In genomic region chr2:231927566-231927890, GRCh38 we compare ENCODE assay signal across 20 cellular contexts. TPM values are rescaled to one million over a fixed set of nuclear protein-coding genes. Genes with fewer than 3 reads are reported as not detected.
A peak's percentile ranks its signal among the peaks of the same experiment; 100 is the strongest.
DNase-seq lines count a peak whose midpoint lies in the region; ATAC-seq, FAIRE-seq and TF ChIP-seq lines count a peak whose summit lies in the region.
"Had no signal": no experiment of that assay in that cellular context is flagged by ENCODE, and none has a peak within 500 bp of the region (broad histone marks: within the 10 kb centered on the region; RNA-seq: fewer than 3 reads in every experiment).

No MANE protein-coding gene starts in this region.

- no peak overlapping the region for H3K4me3 ChIP-seq in sigmoid colon
- H3K4me3 ChIP-seq: prostate gland had no signal

- H3K27ac Mint-ChIP-seq in activated CD4-positive, alpha-beta memory T cell treated with anti-CD3 and anti-CD28 coated beads, Interleukin-2, amount 10 ng/mL, durations not matched to agents 7 days and 5 days: no peak overlapping the region
- no peak overlapping the region for H3K27ac Mint-ChIP-seq in activated CD4-positive, alpha-beta memory T cell treated with anti-CD3 and anti-CD28 coated beads for 36 hours
- H3K27ac Mint-ChIP-seq in T-cell: peak overlapping the region in 1 of 2 donors; percentile 34

- CTCF ChIA-PET in activated CD4-positive, alpha-beta memory T cell treated with anti-CD3 and anti-CD28 coated beads, Interleukin-2, amount 10 ng/mL, durations not matched to agents 7 days and 5 days (lab: Charles Lee): interaction anchor here (3.6 to 3.8 kb wide), 2 partner anchors 215 to 363 kb away, joined by 16 to 22 read pairs; no protein-coding TSS in a partner anchor
- CTCF ChIA-PET in activated CD4-positive, alpha-beta memory T cell treated with anti-CD3 and anti-CD28 coated beads for 36 hours (lab: Charles Lee): interaction anchor here (0.8 to 8.6 kb wide), 4 partner anchors 18 to 365 kb away, joined by 3 to 127 read pairs (median 4); no protein-coding TSS in a partner anchor
- CTCF ChIA-PET in T-cell (lab: Charles Lee): no interaction called here

- no peaks in the 10 kb centered on the region for H3K36me3 ChIP-seq in sigmoid colon
- H3K36me3 ChIP-seq: brain microvascular endothelial cell, gastroesophageal sphincter, prostate gland had no signal

- WGBS in sigmoid colon, 2 donors: 63 to 67% methylated on average over 10 of the region's 10 CpGs

- no peak overlapping the region for H3K27ac ChIP-seq in sigmoid colon
- H3K27ac ChIP-seq: brain microvascular endothelial cell, epithelial cell of prostate, gastroesophageal sphincter, prostate gland had no signal

- intact Hi-C loops in activated CD4-positive, alpha-beta memory T cell treated with anti-CD3 and anti-CD28 coated beads for 36 hours (cut with micrococcal nuclease): loop anchor here (2.0 to 5.0 kb wide), 2 partner anchors 211 to 305 kb away; no protein-coding TSS in a partner anchor
- intact Hi-C loops in sigmoid colon (cut with DNase I): no loop called here

- no peaks in the 10 kb centered on the region for H3K36me3 Mint-ChIP-seq in activated CD4-positive, alpha-beta memory T cell treated with anti-CD3 and anti-CD28 coated beads, Interleukin-2, amount 10 ng/mL, durations not matched to agents 7 days and 5 days (ENCODE audit: low read depth)
- H3K36me3 Mint-ChIP-seq in activated CD4-positive, alpha-beta memory T cell treated with anti-CD3 and anti-CD28 coated beads for 36 hours: no peaks in the 10 kb centered on the region
- H3K36me3 Mint-ChIP-seq in T-cell: no peaks in the 10 kb centered on the region

- H3K27me3 Mint-ChIP-seq in activated CD4-positive, alpha-beta memory T cell treated with anti-CD3 and anti-CD28 coated beads, Interleukin-2, amount 10 ng/mL, durations not matched to agents 7 days and 5 days: peaks cover 48% of the 10 kb centered on the region
- peaks cover 52% of the 10 kb centered on the region for H3K27me3 Mint-ChIP-seq in activated CD4-positive, alpha-beta memory T cell treated with anti-CD3 and anti-CD28 coated beads for 36 hours
- H3K27me3 Mint-ChIP-seq in T-cell: peaks cover 39 to 57% of the 10 kb centered on the region in 2 donors

- TF ChIP-seq EP300 in sigmoid colon (IDR thresholded peaks at IDR 0.05): no peak

- FAIRE-seq in GM12892 (lab: Jason Lieb, UNC): no peak
- no peak for FAIRE-seq in RCC 7860 (lab: Jason Lieb, UNC)
- FAIRE-seq: small intestine had no signal

- no peak for ATAC-seq in T-cell (replicated peaks in 1 of 4)
- ATAC-seq: gastroesophageal sphincter had no signal

- no peak overlapping the region for H3K4me3 Mint-ChIP-seq in activated CD4-positive, alpha-beta memory T cell treated with anti-CD3 and anti-CD28 coated beads, Interleukin-2, amount 10 ng/mL, durations not matched to agents 7 days and 5 days
- no peak overlapping the region for H3K4me3 Mint-ChIP-seq in activated CD4-positive, alpha-beta memory T cell treated with anti-CD3 and anti-CD28 coated beads for 36 hours
- peak overlapping the region in 2 of 3 donors; percentile 49 to 77 for H3K4me3 Mint-ChIP-seq in T-cell

- TF ChIP-seq POLR2A in sigmoid colon (IDR thresholded peaks at IDR 0.05) (no peak), GM12892 (IDR thresholded peaks at IDR 0.05; ENCODE audit: low read depth, low read length) (no peak)

- H3K27me3 ChIP-seq in sigmoid colon: peaks cover 15 to 72% (median 44%) of the 10 kb centered on the region in 3 donors

- H3K4me1 ChIP-seq in sigmoid colon: peaks cover 0 to 29% (median 20%) of the 10 kb centered on the region in 4 donors

- POLR2A ChIA-PET in activated CD4-positive, alpha-beta memory T cell treated with anti-CD3 and anti-CD28 coated beads, Interleukin-2, amount 10 ng/mL, durations not matched to agents 7 days and 5 days (lab: Charles Lee): no interaction called here
- POLR2A ChIA-PET in activated CD4-positive, alpha-beta memory T cell treated with anti-CD3 and anti-CD28 coated beads for 36 hours (lab: Charles Lee): no interaction called here
- POLR2A ChIA-PET in T-cell (lab: Charles Lee): no interaction called here

- no peak for TF ChIP-seq CTCF in sigmoid colon (IDR thresholded peaks at IDR 0.05)

- no peaks in the 10 kb centered on the region for H3K9me3 Mint-ChIP-seq in activated CD4-positive, alpha-beta memory T cell treated with anti-CD3 and anti-CD28 coated beads, Interleukin-2, amount 10 ng/mL, durations not matched to agents 7 days and 5 days
- H3K9me3 Mint-ChIP-seq in activated CD4-positive, alpha-beta memory T cell treated with anti-CD3 and anti-CD28 coated beads for 36 hours: no peaks in the 10 kb centered on the region
- no peaks in the 10 kb centered on the region for H3K9me3 Mint-ChIP-seq in T-cell

- H3K4me1 Mint-ChIP-seq in activated CD4-positive, alpha-beta memory T cell treated with anti-CD3 and anti-CD28 coated beads, Interleukin-2, amount 10 ng/mL, durations not matched to agents 7 days and 5 days: peaks cover 12% of the 10 kb centered on the region
- H3K4me1 Mint-ChIP-seq in activated CD4-positive, alpha-beta memory T cell treated with anti-CD3 and anti-CD28 coated beads for 36 hours (ENCODE audit: low read depth): peaks cover 10% of the 10 kb centered on the region
- peaks cover 9 to 24% (median 11%) of the 10 kb centered on the region in 3 donors for H3K4me1 Mint-ChIP-seq in T-cell

- peak; percentile 12 for DNase-seq in activated CD4-positive, alpha-beta memory T cell treated with anti-CD3 and anti-CD28 coated beads, Interleukin-2, amount 10 ng/mL, durations not matched to agents 7 days and 5 days
- DNase-seq in activated CD4-positive, alpha-beta memory T cell treated with anti-CD3 and anti-CD28 coated beads for 36 hours: no peak
- DNase-seq in T-cell (no peak), iPS-NIHi7 (ENCODE audit: extremely low spot score) (peak; percentile 15), sigmoid colon (peak; percentile 46), GM12892 (ENCODE audit: insufficient read length) (no peak), RCC 7860 (ENCODE audit: low spot score) (no peak), nucleus accumbens (lab: John Stamatoyannopoulos, UW) (no peak)
- DNase-seq: 8988T; activated CD8-positive, alpha-beta memory T cell treated with anti-CD3 and anti-CD28 coated beads, Interleukin-2, amount 50 U/mL, for 4 hours; brain microvascular endothelial cell; cortex of kidney; NCI-H526 treated with DMSO at 0.1 percent for 48 hours; small intestine; stimulated activated CD4-positive, alpha-beta T cell treated with anti-CD3 and anti-CD28 coated beads, Interleukin-4, amount 100 ng/mL, for 4 hours; T-helper 9 cell had no signal

- no peaks in the 10 kb centered on the region for H3K9me3 ChIP-seq in sigmoid colon
- H3K9me3 ChIP-seq: gastroesophageal sphincter, prostate gland had no signal

RNA-seq across cellular contexts. Expression of gene NPPC, which starts 1.3 kb away (rescaled TPM):
- not detected for total RNA-seq in activated CD4-positive, alpha-beta memory T cell treated with anti-CD3 and anti-CD28 coated beads, Interleukin-2, amount 10 ng/mL, durations not matched to agents 7 days and 5 days
- total RNA-seq in activated CD4-positive, alpha-beta memory T cell treated with anti-CD3 and anti-CD28 coated beads for 36 hours: under 1 TPM in 1 of 2 experiments, not detected in 1; 0.22 TPM
- total RNA-seq in T-cell (1 to 10 TPM in 1 of 5 donors, not detected in 4; 1.1 TPM), sigmoid colon (1 to 10 TPM in 2 of 4 donors, not detected in 2; 1.9 to 5.6 TPM)
- polyA plus RNA-seq in sigmoid colon: 1 to 10 TPM in 1 of 3 donors, under 1 TPM in 1, not detected in 1; 0.60 to 2.8 TPM
- not detected for polyA plus RNA-seq in GM12892 (2012; ENCODE audit: missing spikeins)
- total RNA-seq: gastroesophageal sphincter had no signal
- polyA plus RNA-seq: liver had no signal

RNA-seq across cellular contexts. Expression of gene DIS3L2, which starts 34.0 kb away (rescaled TPM):
- total RNA-seq in activated CD4-positive, alpha-beta memory T cell treated with anti-CD3 and anti-CD28 coated beads, Interleukin-2, amount 10 ng/mL, durations not matched to agents 7 days and 5 days: 10 to 100 TPM; 25.8 to 30.6 TPM
- 10 to 100 TPM; 20.5 to 25.7 TPM for total RNA-seq in activated CD4-positive, alpha-beta memory T cell treated with anti-CD3 and anti-CD28 coated beads for 36 hours
- 10 to 100 TPM; 55.0 to 70.9 (median 61.4) TPM for total RNA-seq in T-cell
- total RNA-seq in sigmoid colon: 10 to 100 TPM; 22.5 to 37.9 (median 30.8) TPM
- polyA plus RNA-seq in sigmoid colon: 10 to 100 TPM in 1 of 3 donors, 1 to 10 TPM in 2; 8.8 to 17.5 (median 9.0) TPM
- 16.2 TPM for polyA plus RNA-seq in GM12892 (2012; ENCODE audit: missing spikeins)

Comparison
In these comparisons a context has a peak if more than half of its experiments do, and no peak if none do; other contexts are left out.
1. DNase-seq: peak in activated CD4-positive, alpha-beta memory T cell treated with anti-CD3 and anti-CD28 coated beads, Interleukin-2, amount 10 ng/mL, durations not matched to agents 7 days and 5 days (single experiment), iPS-NIHi7 (single experiment) and sigmoid colon (single experiment); none in activated CD4-positive, alpha-beta memory T cell treated with anti-CD3 and anti-CD28 coated beads for 36 hours (single experiment), T-cell (0 of 34), GM12892 (single experiment), RCC 7860 (single experiment) and nucleus accumbens (0 of 56).
2. H3K4me3 Mint-ChIP-seq: peak in T-cell (2 of 3); none in activated CD4-positive, alpha-beta memory T cell treated with anti-CD3 and anti-CD28 coated beads, Interleukin-2, amount 10 ng/mL, durations not matched to agents 7 days and 5 days (single experiment) and activated CD4-positive, alpha-beta memory T cell treated with anti-CD3 and anti-CD28 coated beads for 36 hours (single experiment).
3. CTCF ChIA-PET loops: an anchor here in activated CD4-positive, alpha-beta memory T cell treated with anti-CD3 and anti-CD28 coated beads, Interleukin-2, amount 10 ng/mL, durations not matched to agents 7 days and 5 days (3.6 to 3.8 kb wide) and activated CD4-positive, alpha-beta memory T cell treated with anti-CD3 and anti-CD28 coated beads for 36 hours (0.8 to 8.6 kb wide); none called in T-cell.